1 cellular context compared by ENCODE assay signal in the genomic region with DNA sequence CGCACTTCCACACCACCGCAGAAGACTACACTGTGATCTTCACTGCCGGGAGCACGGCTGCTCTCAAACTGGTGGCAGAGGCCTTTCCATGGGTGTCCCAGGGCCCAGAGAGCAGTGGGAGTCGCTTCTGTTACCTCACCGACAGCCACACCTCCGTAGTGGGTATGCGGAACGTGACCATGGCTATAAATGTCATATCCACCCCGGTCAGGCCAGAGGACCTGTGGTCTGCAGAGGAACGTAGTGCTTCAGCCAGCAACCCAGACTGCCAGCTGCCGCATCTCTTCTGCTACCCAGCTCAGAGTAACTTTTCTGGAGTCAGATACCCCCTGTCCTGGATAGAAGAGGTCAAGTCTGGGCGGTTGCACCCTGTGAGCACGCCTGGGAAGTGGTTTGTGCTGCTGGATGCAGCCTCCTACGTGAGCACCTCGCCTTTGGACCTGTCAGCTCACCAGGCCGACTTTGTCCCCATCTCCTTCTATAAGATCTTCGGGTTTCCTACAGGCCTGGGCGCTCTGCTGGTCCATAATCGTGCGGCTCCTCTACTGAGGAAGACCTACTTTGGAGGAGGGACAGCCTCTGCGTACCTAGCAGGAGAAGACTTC.
TF ChIP-seq lines count a peak whose summit lies in the region.

No MANE protein-coding gene starts in this region.

TF ChIP-seq in K562, 482 proteins besides CTCF, POLR2A, EP300 and RAD21 (continued from another document):
- no peak for TF ChIP-seq FOXP1 (CRISPR knock-in tag; IDR thresholded peaks at IDR 0.05)
- TF ChIP-seq POLR2G (IDR thresholded peaks at IDR 0.05; ENCODE audit: low read depth, low read length) = no peak
- TF ChIP-seq RHOXF2B (CRISPR knock-in tag; conservative IDR thresholded peaks at IDR 0.05) = no peak
- TF ChIP-seq, protein P1, sequence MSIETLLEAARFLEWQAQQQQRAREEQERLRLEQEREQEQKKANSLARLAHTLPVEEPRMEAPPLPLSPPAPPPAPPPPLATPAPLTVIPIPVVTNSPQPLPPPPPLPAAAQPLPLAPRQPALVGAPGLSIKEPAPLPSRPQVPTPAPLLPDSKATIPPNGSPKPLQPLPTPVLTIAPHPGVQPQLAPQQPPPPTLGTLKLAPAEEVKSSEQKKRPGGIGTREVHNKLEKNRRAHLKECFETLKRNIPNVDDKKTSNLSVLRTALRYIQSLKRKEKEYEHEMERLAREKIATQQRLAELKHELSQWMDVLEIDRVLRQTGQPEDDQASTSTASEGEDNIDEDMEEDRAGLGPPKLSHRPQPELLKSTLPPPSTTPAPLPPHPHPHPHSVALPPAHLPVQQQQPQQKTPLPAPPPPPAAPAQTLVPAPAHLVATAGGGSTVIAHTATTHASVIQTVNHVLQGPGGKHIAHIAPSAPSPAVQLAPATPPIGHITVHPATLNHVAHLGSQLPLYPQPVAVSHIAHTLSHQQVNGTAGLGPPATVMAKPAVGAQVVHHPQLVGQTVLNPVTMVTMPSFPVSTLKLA (conservative IDR thresholded peaks at IDR 0.05) = no peak
- TF ChIP-seq, protein P2, sequence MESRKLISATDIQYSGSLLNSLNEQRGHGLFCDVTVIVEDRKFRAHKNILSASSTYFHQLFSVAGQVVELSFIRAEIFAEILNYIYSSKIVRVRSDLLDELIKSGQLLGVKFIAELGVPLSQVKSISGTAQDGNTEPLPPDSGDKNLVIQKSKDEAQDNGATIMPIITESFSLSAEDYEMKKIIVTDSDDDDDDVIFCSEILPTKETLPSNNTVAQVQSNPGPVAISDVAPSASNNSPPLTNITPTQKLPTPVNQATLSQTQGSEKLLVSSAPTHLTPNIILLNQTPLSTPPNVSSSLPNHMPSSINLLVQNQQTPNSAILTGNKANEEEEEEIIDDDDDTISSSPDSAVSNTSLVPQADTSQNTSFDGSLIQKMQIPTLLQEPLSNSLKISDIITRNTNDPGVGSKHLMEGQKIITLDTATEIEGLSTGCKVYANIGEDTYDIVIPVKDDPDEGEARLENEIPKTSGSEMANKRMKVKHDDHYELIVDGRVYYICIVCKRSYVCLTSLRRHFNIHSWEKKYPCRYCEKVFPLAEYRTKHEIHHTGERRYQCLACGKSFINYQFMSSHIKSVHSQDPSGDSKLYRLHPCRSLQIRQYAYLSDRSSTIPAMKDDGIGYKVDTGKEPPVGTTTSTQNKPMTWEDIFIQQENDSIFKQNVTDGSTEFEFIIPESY (CRISPR knock-in tag; IDR thresholded peaks at IDR 0.05) = no peak
- TF ChIP-seq MAFK (IDR thresholded peaks at IDR 0.05; ENCODE audit: low read length) = no peak
